In the genomic region with DNA sequence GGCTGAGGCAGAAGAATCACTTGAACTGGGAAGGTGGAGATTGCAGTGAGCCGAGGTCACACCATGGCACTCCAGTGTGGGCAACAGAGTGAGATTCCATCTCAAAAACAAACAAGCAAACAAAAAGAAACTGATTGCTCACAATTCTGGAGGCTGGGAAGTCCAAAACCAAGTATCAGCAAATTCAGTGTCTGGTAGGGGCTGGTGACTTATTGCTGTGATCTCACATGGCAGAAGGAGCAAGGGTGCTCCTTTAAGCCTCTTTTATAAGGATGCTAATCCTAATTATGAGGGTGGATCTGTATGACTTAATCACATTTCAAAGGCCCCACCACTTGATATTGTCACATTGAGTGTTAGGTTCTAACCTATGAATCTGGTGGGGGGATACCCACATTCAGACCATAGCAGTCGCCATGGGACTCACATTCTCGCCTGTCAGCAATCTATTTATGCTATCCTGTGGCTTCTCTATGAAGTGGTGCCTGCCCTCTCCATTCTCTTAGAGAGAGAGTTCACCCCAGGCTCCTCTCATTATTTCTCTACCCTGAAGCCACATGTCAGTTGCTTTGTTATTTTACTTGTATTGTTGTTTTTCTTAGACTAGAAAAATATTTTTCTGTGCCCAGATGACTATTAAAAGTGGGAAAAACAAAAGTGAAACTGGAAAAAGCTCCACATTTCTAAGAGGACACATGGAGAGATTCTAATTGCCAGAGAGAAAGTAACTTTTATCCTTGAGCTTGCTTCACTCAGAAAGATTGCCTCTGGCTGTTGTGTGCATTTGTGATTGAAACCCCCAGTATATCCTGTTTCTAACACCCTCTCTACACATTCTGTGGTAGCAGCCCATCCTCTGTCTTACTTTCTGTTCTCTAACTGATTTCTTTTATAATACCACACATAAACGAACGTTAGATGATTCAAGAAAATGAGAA, we compare ENCODE assay signal across 1 cellular context.
TF ChIP-seq lines count a peak whose summit lies in the region.

No MANE protein-coding gene starts in this region.

TF ChIP-seq in GM12878, 131 proteins besides CTCF, POLR2A, EP300 and RAD21 (continues in another document):
- TF ChIP-seq CHD2 (IDR thresholded peaks at IDR 0.05; ENCODE audit: borderline replicate concordance, low read depth, low read length) (no peak), REST (IDR thresholded peaks at IDR 0.05; ENCODE audit: low read depth, low read length) (no peak), POU2F2 (IDR thresholded peaks at IDR 0.05; ENCODE audit: borderline replicate concordance, low read depth, low read length) (no peak), ATF7 (IDR thresholded peaks at IDR 0.05; ENCODE audit: low read depth) (no peak), ZNF622 (IDR thresholded peaks at IDR 0.05) (no peak), ETV6 (conservative IDR thresholded peaks at IDR 0.05 in 1 of 2, IDR thresholded peaks at IDR 0.05 in 1 of 2; ENCODE audit: borderline replicate concordance in 1 of 2, low read depth in 1 of 2) (no peak), RELB (IDR thresholded peaks at IDR 0.05; ENCODE audit: low read depth) (peak; percentile 13; the same call in 1 of the 2 replicates), MTA2 (IDR thresholded peaks at IDR 0.05; ENCODE audit: low read depth) (0 out of 2 replicates have a peak, but pooled peaks have one; percentile 21), ZBTB40 (IDR thresholded peaks at IDR 0.05; ENCODE audit: borderline replicate concordance) (peak; percentile 22; the same call in 1 of the 2 replicates), HCFC1 (IDR thresholded peaks at IDR 0.05; ENCODE audit: low read length) (no peak), MEF2A (IDR thresholded peaks at IDR 0.05; ENCODE audit: insufficient read depth, low read depth, low read length) (no peak), SMC3 (IDR thresholded peaks at IDR 0.05; ENCODE audit: borderline replicate concordance, low read length) (no peak), PAX8 (IDR thresholded peaks at IDR 0.05) (0 out of 2 replicates have a peak, but pooled peaks have one; percentile 55), MYB (IDR thresholded peaks at IDR 0.05; ENCODE audit: borderline replicate concordance, low read depth, low read length) (no peak), IKZF1 (conservative IDR thresholded peaks at IDR 0.05) (peak; percentile 54), TCF7 (IDR thresholded peaks at IDR 0.05; ENCODE audit: borderline replicate concordance) (no peak), CHD4 (IDR thresholded peaks at IDR 0.05) (no peak), NFXL1 (IDR thresholded peaks at IDR 0.05; ENCODE audit: borderline replicate concordance) (no peak), BHLHE40 (IDR thresholded peaks at IDR 0.05; ENCODE audit: borderline replicate concordance in 1 of 2, low read depth in 2 of 2, low read length in 1 of 2) (no peak), SMARCA5 (IDR thresholded peaks at IDR 0.05) (no peak), ZNF24 (IDR thresholded peaks at IDR 0.05) (0 out of 2 replicates have a peak, but pooled peaks have one; percentile 43), ZBTB33 (IDR thresholded peaks at IDR 0.05) (no peak), RELA (IDR thresholded peaks at IDR 0.05; ENCODE audit: borderline replicate concordance, partially characterized antibody) (no peak), SMAD1 (IDR thresholded peaks at IDR 0.05; ENCODE audit: low read depth, partially characterized antibody) (no peak), ZZZ3 (IDR thresholded peaks at IDR 0.05; ENCODE audit: control insufficient read depth, insufficient read length, low read depth) (no peak)
- TF ChIP-seq, protein P1, sequence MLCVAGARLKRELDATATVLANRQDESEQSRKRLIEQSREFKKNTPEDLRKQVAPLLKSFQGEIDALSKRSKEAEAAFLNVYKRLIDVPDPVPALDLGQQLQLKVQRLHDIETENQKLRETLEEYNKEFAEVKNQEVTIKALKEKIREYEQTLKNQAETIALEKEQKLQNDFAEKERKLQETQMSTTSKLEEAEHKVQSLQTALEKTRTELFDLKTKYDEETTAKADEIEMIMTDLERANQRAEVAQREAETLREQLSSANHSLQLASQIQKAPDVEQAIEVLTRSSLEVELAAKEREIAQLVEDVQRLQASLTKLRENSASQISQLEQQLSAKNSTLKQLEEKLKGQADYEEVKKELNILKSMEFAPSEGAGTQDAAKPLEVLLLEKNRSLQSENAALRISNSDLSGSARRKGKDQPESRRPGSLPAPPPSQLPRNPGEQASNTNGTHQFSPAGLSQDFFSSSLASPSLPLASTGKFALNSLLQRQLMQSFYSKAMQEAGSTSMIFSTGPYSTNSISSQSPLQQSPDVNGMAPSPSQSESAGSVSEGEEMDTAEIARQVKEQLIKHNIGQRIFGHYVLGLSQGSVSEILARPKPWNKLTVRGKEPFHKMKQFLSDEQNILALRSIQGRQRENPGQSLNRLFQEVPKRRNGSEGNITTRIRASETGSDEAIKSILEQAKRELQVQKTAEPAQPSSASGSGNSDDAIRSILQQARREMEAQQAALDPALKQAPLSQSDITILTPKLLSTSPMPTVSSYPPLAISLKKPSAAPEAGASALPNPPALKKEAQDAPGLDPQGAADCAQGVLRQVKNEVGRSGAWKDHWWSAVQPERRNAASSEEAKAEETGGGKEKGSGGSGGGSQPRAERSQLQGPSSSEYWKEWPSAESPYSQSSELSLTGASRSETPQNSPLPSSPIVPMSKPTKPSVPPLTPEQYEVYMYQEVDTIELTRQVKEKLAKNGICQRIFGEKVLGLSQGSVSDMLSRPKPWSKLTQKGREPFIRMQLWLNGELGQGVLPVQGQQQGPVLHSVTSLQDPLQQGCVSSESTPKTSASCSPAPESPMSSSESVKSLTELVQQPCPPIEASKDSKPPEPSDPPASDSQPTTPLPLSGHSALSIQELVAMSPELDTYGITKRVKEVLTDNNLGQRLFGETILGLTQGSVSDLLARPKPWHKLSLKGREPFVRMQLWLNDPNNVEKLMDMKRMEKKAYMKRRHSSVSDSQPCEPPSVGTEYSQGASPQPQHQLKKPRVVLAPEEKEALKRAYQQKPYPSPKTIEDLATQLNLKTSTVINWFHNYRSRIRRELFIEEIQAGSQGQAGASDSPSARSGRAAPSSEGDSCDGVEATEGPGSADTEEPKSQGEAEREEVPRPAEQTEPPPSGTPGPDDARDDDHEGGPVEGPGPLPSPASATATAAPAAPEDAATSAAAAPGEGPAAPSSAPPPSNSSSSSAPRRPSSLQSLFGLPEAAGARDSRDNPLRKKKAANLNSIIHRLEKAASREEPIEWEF (IDR thresholded peaks at IDR 0.05; ENCODE audit: insufficient replicate concordance, low read depth, low read length) = no peak
- TF ChIP-seq, protein P2, sequence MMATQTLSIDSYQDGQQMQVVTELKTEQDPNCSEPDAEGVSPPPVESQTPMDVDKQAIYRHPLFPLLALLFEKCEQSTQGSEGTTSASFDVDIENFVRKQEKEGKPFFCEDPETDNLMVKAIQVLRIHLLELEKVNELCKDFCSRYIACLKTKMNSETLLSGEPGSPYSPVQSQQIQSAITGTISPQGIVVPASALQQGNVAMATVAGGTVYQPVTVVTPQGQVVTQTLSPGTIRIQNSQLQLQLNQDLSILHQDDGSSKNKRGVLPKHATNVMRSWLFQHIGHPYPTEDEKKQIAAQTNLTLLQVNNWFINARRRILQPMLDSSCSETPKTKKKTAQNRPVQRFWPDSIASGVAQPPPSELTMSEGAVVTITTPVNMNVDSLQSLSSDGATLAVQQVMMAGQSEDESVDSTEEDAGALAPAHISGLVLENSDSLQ (IDR thresholded peaks at IDR 0.05) = no peak; the same call in 1 of the 2 replicates
- TF ChIP-seq, protein P3, sequence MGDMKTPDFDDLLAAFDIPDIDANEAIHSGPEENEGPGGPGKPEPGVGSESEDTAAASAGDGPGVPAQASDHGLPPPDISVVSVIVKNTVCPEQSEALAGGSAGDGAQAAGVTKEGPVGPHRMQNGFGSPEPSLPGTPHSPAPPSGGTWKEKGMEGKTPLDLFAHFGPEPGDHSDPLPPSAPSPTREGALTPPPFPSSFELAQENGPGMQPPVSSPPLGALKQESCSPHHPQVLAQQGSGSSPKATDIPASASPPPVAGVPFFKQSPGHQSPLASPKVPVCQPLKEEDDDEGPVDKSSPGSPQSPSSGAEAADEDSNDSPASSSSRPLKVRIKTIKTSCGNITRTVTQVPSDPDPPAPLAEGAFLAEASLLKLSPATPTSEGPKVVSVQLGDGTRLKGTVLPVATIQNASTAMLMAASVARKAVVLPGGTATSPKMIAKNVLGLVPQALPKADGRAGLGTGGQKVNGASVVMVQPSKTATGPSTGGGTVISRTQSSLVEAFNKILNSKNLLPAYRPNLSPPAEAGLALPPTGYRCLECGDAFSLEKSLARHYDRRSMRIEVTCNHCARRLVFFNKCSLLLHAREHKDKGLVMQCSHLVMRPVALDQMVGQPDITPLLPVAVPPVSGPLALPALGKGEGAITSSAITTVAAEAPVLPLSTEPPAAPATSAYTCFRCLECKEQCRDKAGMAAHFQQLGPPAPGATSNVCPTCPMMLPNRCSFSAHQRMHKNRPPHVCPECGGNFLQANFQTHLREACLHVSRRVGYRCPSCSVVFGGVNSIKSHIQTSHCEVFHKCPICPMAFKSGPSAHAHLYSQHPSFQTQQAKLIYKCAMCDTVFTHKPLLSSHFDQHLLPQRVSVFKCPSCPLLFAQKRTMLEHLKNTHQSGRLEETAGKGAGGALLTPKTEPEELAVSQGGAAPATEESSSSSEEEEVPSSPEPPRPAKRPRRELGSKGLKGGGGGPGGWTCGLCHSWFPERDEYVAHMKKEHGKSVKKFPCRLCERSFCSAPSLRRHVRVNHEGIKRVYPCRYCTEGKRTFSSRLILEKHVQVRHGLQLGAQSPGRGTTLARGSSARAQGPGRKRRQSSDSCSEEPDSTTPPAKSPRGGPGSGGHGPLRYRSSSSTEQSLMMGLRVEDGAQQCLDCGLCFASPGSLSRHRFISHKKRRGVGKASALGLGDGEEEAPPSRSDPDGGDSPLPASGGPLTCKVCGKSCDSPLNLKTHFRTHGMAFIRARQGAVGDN (IDR thresholded peaks at IDR 0.05) = no peak; the same call in 1 of the 2 replicates
